In the genomic region with DNA sequence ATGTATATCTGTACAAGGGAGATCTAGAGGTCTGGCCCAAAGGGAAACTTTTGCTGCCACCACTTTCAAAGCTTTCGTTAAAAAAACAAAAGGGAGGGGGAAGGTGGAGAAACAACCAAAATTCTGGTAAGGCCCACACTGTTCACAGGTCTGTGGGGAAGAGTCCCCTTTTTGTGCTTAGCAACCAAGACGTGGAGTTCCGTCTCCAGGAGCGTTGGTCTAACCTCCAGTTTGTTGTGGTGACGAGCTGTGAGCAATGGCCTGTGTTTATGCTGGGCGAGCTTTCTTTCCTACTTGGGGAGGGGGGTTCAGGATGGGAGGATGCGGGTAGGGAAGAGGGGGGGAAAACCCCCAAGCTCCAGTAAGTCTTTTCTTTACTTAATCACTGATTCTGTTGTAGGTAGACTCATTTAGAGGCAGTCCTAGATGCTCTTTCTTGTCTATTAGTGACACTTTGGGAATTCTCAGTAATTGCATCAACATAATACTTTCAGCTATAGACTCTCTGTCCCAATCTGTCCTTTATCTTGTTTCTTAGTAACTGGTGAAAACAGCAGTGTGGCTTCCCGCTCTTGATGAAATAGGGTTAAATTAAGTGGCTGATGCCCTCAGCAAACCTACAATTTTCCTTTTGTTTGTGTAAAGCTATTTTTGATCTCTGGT, we compare ENCODE assay signal across 1 cellular context.
A peak's percentile ranks its signal among the peaks of the same experiment; 100 is the strongest.
TF ChIP-seq lines count a peak whose summit lies in the region.

No MANE protein-coding gene starts in this region.

TF ChIP-seq in K562, 482 proteins besides CTCF, POLR2A, EP300 and RAD21 (continues in another document):
- TF ChIP-seq KAT8 (IDR thresholded peaks at IDR 0.05; ENCODE audit: low read depth) (no peak), CHD4 (IDR thresholded peaks at IDR 0.05; ENCODE audit: insufficient read depth, insufficient replicate concordance, low read depth, low read length, poor library complexity, severe bottlenecking) (no peak), HNRNPL (IDR thresholded peaks at IDR 0.05; ENCODE audit: low read depth, low read length) (no peak), SRSF3 (IDR thresholded peaks at IDR 0.05; ENCODE audit: insufficient read depth, low read length) (no peak), ERF (CRISPR knock-in tag; IDR thresholded peaks at IDR 0.05) (no peak), ETV1 (tag; conservative IDR thresholded peaks at IDR 0.05; ENCODE audit: low read depth) (no peak), RBM34 (IDR thresholded peaks at IDR 0.05; ENCODE audit: borderline replicate concordance, insufficient read depth, low read length) (no peak), SRSF1 (IDR thresholded peaks at IDR 0.05; ENCODE audit: low read depth, low read length) (no peak), CBFB (CRISPR knock-in tag; IDR thresholded peaks at IDR 0.05) (no peak), ETS2 (tag; IDR thresholded peaks at IDR 0.05; ENCODE audit: borderline replicate concordance, poor library complexity, severe bottlenecking) (no peak), NEUROD1 (IDR thresholded peaks at IDR 0.05; ENCODE audit: borderline replicate concordance, low read depth, low read length, partially characterized antibody) (no peak), PTRF (tag; IDR thresholded peaks at IDR 0.05) (no peak), ZC3H8 (IDR thresholded peaks at IDR 0.05) (no peak), ZNF699 (CRISPR knock-in tag; IDR thresholded peaks at IDR 0.05; ENCODE audit: insufficient replicate concordance) (no peak), TOE1 (IDR thresholded peaks at IDR 0.05; ENCODE audit: borderline replicate concordance) (peak; percentile 48; the same call in 1 of the 2 replicates), TOE1 (CRISPR knock-in tag; IDR thresholded peaks at IDR 0.05; ENCODE audit: borderline replicate concordance, low read depth) (0 out of 2 replicates have a peak, but pooled peaks have one; percentile 11), MYC (IDR thresholded peaks at IDR 0.05; ENCODE audit: low read depth, low read length) (no peak), MYC (CRISPR knock-in tag; IDR thresholded peaks at IDR 0.05; ENCODE audit: borderline replicate concordance, low read depth) (no peak), CBFA2T3 (IDR thresholded peaks at IDR 0.05) (no peak), KLF16 (IDR thresholded peaks at IDR 0.05) (0 out of 2 replicates have a peak, but pooled peaks have one; percentile 11), JUN (IDR thresholded peaks at IDR 0.05; ENCODE audit: borderline replicate concordance, low read depth, low read length) (0 out of 2 replicates have a peak, but pooled peaks have one; percentile 29), JUN (CRISPR knock-in tag; IDR thresholded peaks at IDR 0.05; ENCODE audit: borderline replicate concordance) (no peak), C11orf30 (IDR thresholded peaks at IDR 0.05; ENCODE audit: low read depth) (no peak), FUS (optimal IDR thresholded peaks at IDR 0.05; ENCODE audit: low read depth, low read length) (no peak), ZNF785 (CRISPR knock-in tag; IDR thresholded peaks at IDR 0.05) (no peak), CREM (IDR thresholded peaks at IDR 0.05; ENCODE audit: low read depth) (no peak), ZBTB7A (IDR thresholded peaks at IDR 0.05; ENCODE audit: borderline replicate concordance, control insufficient read depth, low read depth, low read length) (peak; percentile 44; the same call in 1 of the 2 replicates), KAT2B (IDR thresholded peaks at IDR 0.05; ENCODE audit: low read depth, low read length) (no peak), TAF1 (IDR thresholded peaks at IDR 0.05; ENCODE audit: control insufficient read depth, extremely low read depth, insufficient read depth, low read length, severe bottlenecking) (peak; percentile 43), ZNF444 (CRISPR knock-in tag; IDR thresholded peaks at IDR 0.05) (no peak), CREB1 (IDR thresholded peaks at IDR 0.05) (no peak), CREB1 (CRISPR knock-in tag; IDR thresholded peaks at IDR 0.05) (0 out of 2 replicates have a peak, but pooled peaks have one; percentile 9)
- TF ChIP-seq, protein P1, sequence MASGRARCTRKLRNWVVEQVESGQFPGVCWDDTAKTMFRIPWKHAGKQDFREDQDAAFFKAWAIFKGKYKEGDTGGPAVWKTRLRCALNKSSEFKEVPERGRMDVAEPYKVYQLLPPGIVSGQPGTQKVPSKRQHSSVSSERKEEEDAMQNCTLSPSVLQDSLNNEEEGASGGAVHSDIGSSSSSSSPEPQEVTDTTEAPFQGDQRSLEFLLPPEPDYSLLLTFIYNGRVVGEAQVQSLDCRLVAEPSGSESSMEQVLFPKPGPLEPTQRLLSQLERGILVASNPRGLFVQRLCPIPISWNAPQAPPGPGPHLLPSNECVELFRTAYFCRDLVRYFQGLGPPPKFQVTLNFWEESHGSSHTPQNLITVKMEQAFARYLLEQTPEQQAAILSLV (tag; IDR thresholded peaks at IDR 0.05) = no peak
- TF ChIP-seq, protein P2, sequence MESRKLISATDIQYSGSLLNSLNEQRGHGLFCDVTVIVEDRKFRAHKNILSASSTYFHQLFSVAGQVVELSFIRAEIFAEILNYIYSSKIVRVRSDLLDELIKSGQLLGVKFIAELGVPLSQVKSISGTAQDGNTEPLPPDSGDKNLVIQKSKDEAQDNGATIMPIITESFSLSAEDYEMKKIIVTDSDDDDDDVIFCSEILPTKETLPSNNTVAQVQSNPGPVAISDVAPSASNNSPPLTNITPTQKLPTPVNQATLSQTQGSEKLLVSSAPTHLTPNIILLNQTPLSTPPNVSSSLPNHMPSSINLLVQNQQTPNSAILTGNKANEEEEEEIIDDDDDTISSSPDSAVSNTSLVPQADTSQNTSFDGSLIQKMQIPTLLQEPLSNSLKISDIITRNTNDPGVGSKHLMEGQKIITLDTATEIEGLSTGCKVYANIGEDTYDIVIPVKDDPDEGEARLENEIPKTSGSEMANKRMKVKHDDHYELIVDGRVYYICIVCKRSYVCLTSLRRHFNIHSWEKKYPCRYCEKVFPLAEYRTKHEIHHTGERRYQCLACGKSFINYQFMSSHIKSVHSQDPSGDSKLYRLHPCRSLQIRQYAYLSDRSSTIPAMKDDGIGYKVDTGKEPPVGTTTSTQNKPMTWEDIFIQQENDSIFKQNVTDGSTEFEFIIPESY (CRISPR knock-in tag; IDR thresholded peaks at IDR 0.05) = no peak
- TF ChIP-seq, protein P3, sequence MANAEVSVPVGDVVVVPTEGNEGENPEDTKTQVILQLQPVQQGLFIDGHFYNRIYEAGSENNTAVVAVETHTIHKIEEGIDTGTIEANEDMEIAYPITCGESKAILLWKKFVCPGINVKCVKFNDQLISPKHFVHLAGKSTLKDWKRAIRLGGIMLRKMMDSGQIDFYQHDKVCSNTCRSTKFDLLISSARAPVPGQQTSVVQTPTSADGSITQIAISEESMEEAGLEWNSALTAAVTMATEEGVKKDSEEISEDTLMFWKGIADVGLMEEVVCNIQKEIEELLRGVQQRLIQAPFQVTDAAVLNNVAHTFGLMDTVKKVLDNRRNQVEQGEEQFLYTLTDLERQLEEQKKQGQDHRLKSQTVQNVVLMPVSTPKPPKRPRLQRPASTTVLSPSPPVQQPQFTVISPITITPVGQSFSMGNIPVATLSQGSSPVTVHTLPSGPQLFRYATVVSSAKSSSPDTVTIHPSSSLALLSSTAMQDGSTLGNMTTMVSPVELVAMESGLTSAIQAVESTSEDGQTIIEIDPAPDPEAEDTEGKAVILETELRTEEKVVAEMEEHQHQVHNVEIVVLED (CRISPR knock-in tag; IDR thresholded peaks at IDR 0.05) = no peak
- TF ChIP-seq, protein P4, sequence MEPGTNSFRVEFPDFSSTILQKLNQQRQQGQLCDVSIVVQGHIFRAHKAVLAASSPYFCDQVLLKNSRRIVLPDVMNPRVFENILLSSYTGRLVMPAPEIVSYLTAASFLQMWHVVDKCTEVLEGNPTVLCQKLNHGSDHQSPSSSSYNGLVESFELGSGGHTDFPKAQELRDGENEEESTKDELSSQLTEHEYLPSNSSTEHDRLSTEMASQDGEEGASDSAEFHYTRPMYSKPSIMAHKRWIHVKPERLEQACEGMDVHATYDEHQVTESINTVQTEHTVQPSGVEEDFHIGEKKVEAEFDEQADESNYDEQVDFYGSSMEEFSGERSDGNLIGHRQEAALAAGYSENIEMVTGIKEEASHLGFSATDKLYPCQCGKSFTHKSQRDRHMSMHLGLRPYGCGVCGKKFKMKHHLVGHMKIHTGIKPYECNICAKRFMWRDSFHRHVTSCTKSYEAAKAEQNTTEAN (CRISPR knock-in tag; IDR thresholded peaks at IDR 0.05) = no peak
- TF ChIP-seq, protein P5, sequence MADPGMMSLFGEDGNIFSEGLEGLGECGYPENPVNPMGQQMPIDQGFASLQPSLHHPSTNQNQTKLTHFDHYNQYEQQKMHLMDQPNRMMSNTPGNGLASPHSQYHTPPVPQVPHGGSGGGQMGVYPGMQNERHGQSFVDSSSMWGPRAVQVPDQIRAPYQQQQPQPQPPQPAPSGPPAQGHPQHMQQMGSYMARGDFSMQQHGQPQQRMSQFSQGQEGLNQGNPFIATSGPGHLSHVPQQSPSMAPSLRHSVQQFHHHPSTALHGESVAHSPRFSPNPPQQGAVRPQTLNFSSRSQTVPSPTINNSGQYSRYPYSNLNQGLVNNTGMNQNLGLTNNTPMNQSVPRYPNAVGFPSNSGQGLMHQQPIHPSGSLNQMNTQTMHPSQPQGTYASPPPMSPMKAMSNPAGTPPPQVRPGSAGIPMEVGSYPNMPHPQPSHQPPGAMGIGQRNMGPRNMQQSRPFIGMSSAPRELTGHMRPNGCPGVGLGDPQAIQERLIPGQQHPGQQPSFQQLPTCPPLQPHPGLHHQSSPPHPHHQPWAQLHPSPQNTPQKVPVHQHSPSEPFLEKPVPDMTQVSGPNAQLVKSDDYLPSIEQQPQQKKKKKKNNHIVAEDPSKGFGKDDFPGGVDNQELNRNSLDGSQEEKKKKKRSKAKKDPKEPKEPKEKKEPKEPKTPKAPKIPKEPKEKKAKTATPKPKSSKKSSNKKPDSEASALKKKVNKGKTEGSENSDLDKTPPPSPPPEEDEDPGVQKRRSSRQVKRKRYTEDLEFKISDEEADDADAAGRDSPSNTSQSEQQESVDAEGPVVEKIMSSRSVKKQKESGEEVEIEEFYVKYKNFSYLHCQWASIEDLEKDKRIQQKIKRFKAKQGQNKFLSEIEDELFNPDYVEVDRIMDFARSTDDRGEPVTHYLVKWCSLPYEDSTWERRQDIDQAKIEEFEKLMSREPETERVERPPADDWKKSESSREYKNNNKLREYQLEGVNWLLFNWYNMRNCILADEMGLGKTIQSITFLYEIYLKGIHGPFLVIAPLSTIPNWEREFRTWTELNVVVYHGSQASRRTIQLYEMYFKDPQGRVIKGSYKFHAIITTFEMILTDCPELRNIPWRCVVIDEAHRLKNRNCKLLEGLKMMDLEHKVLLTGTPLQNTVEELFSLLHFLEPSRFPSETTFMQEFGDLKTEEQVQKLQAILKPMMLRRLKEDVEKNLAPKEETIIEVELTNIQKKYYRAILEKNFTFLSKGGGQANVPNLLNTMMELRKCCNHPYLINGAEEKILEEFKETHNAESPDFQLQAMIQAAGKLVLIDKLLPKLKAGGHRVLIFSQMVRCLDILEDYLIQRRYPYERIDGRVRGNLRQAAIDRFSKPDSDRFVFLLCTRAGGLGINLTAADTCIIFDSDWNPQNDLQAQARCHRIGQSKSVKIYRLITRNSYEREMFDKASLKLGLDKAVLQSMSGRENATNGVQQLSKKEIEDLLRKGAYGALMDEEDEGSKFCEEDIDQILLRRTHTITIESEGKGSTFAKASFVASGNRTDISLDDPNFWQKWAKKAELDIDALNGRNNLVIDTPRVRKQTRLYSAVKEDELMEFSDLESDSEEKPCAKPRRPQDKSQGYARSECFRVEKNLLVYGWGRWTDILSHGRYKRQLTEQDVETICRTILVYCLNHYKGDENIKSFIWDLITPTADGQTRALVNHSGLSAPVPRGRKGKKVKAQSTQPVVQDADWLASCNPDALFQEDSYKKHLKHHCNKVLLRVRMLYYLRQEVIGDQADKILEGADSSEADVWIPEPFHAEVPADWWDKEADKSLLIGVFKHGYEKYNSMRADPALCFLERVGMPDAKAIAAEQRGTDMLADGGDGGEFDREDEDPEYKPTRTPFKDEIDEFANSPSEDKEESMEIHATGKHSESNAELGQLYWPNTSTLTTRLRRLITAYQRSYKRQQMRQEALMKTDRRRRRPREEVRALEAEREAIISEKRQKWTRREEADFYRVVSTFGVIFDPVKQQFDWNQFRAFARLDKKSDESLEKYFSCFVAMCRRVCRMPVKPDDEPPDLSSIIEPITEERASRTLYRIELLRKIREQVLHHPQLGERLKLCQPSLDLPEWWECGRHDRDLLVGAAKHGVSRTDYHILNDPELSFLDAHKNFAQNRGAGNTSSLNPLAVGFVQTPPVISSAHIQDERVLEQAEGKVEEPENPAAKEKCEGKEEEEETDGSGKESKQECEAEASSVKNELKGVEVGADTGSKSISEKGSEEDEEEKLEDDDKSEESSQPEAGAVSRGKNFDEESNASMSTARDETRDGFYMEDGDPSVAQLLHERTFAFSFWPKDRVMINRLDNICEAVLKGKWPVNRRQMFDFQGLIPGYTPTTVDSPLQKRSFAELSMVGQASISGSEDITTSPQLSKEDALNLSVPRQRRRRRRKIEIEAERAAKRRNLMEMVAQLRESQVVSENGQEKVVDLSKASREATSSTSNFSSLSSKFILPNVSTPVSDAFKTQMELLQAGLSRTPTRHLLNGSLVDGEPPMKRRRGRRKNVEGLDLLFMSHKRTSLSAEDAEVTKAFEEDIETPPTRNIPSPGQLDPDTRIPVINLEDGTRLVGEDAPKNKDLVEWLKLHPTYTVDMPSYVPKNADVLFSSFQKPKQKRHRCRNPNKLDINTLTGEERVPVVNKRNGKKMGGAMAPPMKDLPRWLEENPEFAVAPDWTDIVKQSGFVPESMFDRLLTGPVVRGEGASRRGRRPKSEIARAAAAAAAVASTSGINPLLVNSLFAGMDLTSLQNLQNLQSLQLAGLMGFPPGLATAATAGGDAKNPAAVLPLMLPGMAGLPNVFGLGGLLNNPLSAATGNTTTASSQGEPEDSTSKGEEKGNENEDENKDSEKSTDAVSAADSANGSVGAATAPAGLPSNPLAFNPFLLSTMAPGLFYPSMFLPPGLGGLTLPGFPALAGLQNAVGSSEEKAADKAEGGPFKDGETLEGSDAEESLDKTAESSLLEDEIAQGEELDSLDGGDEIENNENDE (IDR thresholded peaks at IDR 0.05; ENCODE audit: low read depth, low read length) = no peak
- TF ChIP-seq, protein P6, sequence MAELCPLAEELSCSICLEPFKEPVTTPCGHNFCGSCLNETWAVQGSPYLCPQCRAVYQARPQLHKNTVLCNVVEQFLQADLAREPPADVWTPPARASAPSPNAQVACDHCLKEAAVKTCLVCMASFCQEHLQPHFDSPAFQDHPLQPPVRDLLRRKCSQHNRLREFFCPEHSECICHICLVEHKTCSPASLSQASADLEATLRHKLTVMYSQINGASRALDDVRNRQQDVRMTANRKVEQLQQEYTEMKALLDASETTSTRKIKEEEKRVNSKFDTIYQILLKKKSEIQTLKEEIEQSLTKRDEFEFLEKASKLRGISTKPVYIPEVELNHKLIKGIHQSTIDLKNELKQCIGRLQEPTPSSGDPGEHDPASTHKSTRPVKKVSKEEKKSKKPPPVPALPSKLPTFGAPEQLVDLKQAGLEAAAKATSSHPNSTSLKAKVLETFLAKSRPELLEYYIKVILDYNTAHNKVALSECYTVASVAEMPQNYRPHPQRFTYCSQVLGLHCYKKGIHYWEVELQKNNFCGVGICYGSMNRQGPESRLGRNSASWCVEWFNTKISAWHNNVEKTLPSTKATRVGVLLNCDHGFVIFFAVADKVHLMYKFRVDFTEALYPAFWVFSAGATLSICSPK (IDR thresholded peaks at IDR 0.05; ENCODE audit: borderline replicate concordance) = no peak
- TF ChIP-seq, protein P7, sequence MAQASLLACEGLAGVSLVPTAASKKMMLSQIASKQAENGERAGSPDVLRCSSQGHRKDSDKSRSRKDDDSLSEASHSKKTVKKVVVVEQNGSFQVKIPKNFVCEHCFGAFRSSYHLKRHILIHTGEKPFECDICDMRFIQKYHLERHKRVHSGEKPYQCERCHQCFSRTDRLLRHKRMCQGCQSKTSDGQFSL (CRISPR knock-in tag; IDR thresholded peaks at IDR 0.05) = no peak
- TF ChIP-seq, protein P7 (tag; IDR thresholded peaks at IDR 0.05) = 0 out of 4 replicates have a peak, but pooled peaks of 1 of the 2 experiments have one; percentile 18
